ENCODE assay signal across 24 cellular contexts in genomic region chr15:98484914-98485313, GRCh38.
"Had no signal": no experiment of that assay in that cellular context is flagged by ENCODE, and none has a peak within 500 bp of the region (broad histone marks: within the 10 kb centered on the region; RNA-seq: fewer than 3 reads in every experiment).

No MANE protein-coding gene starts in this region.

- H3K27me3 ChIP-seq: ovary, right atrium auricular region, right lobe of liver, tibial artery, upper lobe of left lung, vagina had no signal

- DNase-seq: islet precursor cell; left ventricle myocardium inferior; midbrain; mucosa of descending colon; naive thymus-derived CD4-positive, alpha-beta T cell; ovary; right lobe of liver; stimulated activated CD4-positive, alpha-beta T cell treated with anti-CD3 and anti-CD28 coated beads, Interleukin-12 subunit alpha, Interleukin-12 subunit beta, amount 100 ng/mL, for 4 hours; stimulated activated CD4-positive, alpha-beta T cell treated with anti-CD3 and anti-CD28 coated beads, Interleukin-15, amount 100 ng/mL, for 24 hours; stimulated activated CD4-positive, alpha-beta T cell treated with anti-CD3 and anti-CD28 coated beads, Interleukin-2, amount 100 ng/mL, for 24 hours; stimulated activated CD4-positive, alpha-beta T cell treated with anti-CD3 and anti-CD28 coated beads, Interleukin-4, amount 100 ng/mL, for 1 hour; stimulated activated naive CD4-positive, alpha-beta T cell; tibial artery; upper lobe of left lung had no signal

- H3K36me3 ChIP-seq: left ventricle myocardium inferior, ovary, right atrium auricular region, right lobe of liver, suprapubic skin, thoracic aorta, tibial artery, upper lobe of left lung, vagina had no signal

- H3K27ac ChIP-seq: left ventricle myocardium inferior, ovary, right atrium auricular region, right lobe of liver, suprapubic skin, thoracic aorta, tibial artery, upper lobe of left lung, vagina had no signal

- H3K9me3 Mint-ChIP-seq: natural killer cell treated with Interleukin-12 subunit alpha and Interleukin-12 subunit beta and Interleukin-15 and Interleukin-18, amount 100 ng/mL, for 72 hours; stimulated activated effector memory CD8-positive, alpha-beta T cell treated with anti-CD3 and anti-CD28 coated beads, Interleukin-12 subunit alpha, Interleukin-12 subunit beta, amount 100 ng/mL, for 72 hours; stimulated activated naive CD8-positive, alpha-beta T cell treated with anti-CD3 and anti-CD28 coated beads, Interleukin-15, Interleukin-2, amounts not matched to agents 100 ng/mL and 50 ng/mL, for 24 hours had no signal

- H3K4me1 ChIP-seq: left ventricle myocardium inferior, right atrium auricular region, right lobe of liver, suprapubic skin, tibial artery, upper lobe of left lung, vagina had no signal

- H3K36me3 Mint-ChIP-seq: naive thymus-derived CD4-positive, alpha-beta T cell; natural killer cell treated with Interleukin-12 subunit alpha and Interleukin-12 subunit beta and Interleukin-15 and Interleukin-18, amount 100 ng/mL, for 72 hours; stimulated activated effector memory CD8-positive, alpha-beta T cell treated with anti-CD3 and anti-CD28 coated beads, Interleukin-12 subunit alpha, Interleukin-12 subunit beta, amount 100 ng/mL, for 72 hours had no signal

- H3K4me1 Mint-ChIP-seq: naive thymus-derived CD4-positive, alpha-beta T cell; stimulated activated effector memory CD8-positive, alpha-beta T cell treated with anti-CD3 and anti-CD28 coated beads, Interleukin-12 subunit alpha, Interleukin-12 subunit beta, amount 100 ng/mL, for 72 hours had no signal

- H3K4me3 Mint-ChIP-seq: naive thymus-derived CD4-positive, alpha-beta T cell; natural killer cell treated with Interleukin-12 subunit alpha and Interleukin-12 subunit beta and Interleukin-15 and Interleukin-18, amount 100 ng/mL, for 72 hours; stimulated activated effector memory CD8-positive, alpha-beta T cell treated with anti-CD3 and anti-CD28 coated beads, Interleukin-12 subunit alpha, Interleukin-12 subunit beta, amount 100 ng/mL, for 72 hours; stimulated activated naive CD8-positive, alpha-beta T cell treated with anti-CD3 and anti-CD28 coated beads, Interleukin-15, Interleukin-2, amounts not matched to agents 100 ng/mL and 50 ng/mL, for 24 hours had no signal

- H3K27ac Mint-ChIP-seq: naive thymus-derived CD4-positive, alpha-beta T cell; natural killer cell treated with Interleukin-12 subunit alpha and Interleukin-12 subunit beta and Interleukin-15 and Interleukin-18, amount 100 ng/mL, for 72 hours; progenitor cell of endocrine pancreas; stimulated activated effector memory CD8-positive, alpha-beta T cell treated with anti-CD3 and anti-CD28 coated beads, Interleukin-12 subunit alpha, Interleukin-12 subunit beta, amount 100 ng/mL, for 72 hours; stimulated activated naive CD8-positive, alpha-beta T cell treated with anti-CD3 and anti-CD28 coated beads, Interleukin-15, Interleukin-2, amounts not matched to agents 100 ng/mL and 50 ng/mL, for 24 hours had no signal

- H3K4me3 ChIP-seq: left ventricle myocardium inferior, lung, mucosa of descending colon, ovary, right atrium auricular region, right lobe of liver, smooth muscle cell, suprapubic skin, thoracic aorta, tibial artery, upper lobe of left lung, vagina had no signal

- H3K4me2 ChIP-seq: smooth muscle cell had no signal
